In the genomic region with DNA sequence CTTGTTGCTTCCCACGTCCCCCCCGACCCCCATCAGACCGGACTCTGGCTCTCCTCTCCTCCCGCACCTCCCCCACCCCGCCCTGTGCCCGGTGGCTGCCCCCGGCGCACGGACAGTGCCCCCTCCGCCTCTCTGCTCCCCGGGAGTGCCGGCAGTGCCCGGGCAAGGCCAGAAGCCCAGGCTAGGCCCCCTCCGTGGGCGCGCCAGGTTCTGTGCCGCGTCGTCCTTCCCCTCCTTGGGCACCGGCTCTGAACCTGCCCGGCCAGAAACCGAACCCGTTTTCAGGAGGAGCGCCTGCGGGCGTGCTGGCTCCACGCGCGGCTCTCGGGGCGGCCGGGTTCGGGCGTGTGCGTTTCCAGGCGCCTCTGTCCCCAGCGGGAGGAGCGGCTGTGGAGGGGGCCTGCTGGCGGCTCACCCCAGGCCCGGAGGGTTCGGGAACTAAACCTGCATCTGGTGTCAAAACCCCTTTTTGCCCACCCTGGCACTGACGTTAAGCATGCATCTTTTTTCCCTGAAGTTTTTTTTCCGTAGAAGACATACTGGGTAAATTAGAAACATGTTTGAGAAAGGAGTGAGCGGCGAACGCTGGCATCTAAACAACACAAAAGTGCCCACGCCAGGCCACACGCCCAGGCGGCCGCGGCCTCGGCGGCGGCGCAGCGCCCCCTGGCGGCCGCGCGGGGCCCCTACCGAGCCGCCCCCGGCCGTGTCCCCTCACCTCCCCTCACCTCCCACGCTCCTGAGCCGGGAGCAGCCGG, we compare ENCODE assay signal across 8 cellular contexts.
DNase-seq lines count a peak whose midpoint lies in the region; ATAC-seq and TF ChIP-seq lines count a peak whose summit lies in the region.

No MANE protein-coding gene starts in this region.

- peak; percentile 74 for ATAC-seq in GM21381 (IDR thresholded peaks at IDR 0.05; ENCODE audit: unreplicated experiment)
- peak; percentile 91 for ATAC-seq in T-helper 17 cell
- ATAC-seq in upper lobe of right lung, result peak; percentile 91

- no peaks in the 10 kb centered on the region for H3K36me3 Mint-ChIP-seq in T-helper 17 cell (ENCODE audit: low read depth)

- DNase-seq in D341Med (ENCODE audit: low spot score) (peak; percentile 94), KBM-7 (peak; percentile 77), T-helper 17 cell (peak; percentile 52 to 62 (median 57)), amniotic stem cell (lab: John Stamatoyannopoulos, UW) (peak; percentile 51), left ventricle myocardium inferior (peak; percentile 61), posterior vena cava (ENCODE audit: low spot score) (peak; percentile 91), upper lobe of right lung (peak; percentile 86)

- intact Hi-C loops in left ventricle myocardium inferior (cut with micrococcal nuclease), result loop anchor here (5.0 to 10.0 kb wide), 4 partner anchors 130 to 533 kb away; partner anchors contain the start of gene AFTPH
- intact Hi-C loops in posterior vena cava (cut with DNase I), result loop anchor here (2.0 to 10.0 kb wide), 6 partner anchors 100 to 520 kb away; no protein-coding TSS in a partner anchor
- intact Hi-C loops in upper lobe of right lung (cut with DNase I), result loop anchor here (5.0 to 10.0 kb wide), 2 partner anchors 220 to 278 kb away; no protein-coding TSS in a partner anchor

- no peak overlapping the region for H3K27ac Mint-ChIP-seq in T-helper 17 cell

- H3K4me1 ChIP-seq in left ventricle myocardium inferior (peaks cover 24% of the 10 kb centered on the region), upper lobe of right lung (peaks cover 10% of the 10 kb centered on the region)

- H3K4me3 ChIP-seq in left ventricle myocardium inferior, result peak overlapping the region; percentile 76
- H3K4me3 ChIP-seq in upper lobe of right lung, result peak overlapping the region; percentile 78

- H3K9me3 ChIP-seq in T-helper 17 cell (ENCODE audit: control insufficient read depth, low read length, poor library complexity, severe bottlenecking) (no peaks in the 10 kb centered on the region), left ventricle myocardium inferior (replicated peaks) (no peaks in the 10 kb centered on the region), upper lobe of right lung (no peaks in the 10 kb centered on the region)

- H3K27me3 Mint-ChIP-seq in T-helper 17 cell, result peaks cover 17% of the 10 kb centered on the region

- peak; percentile 93 for TF ChIP-seq CTCF in left ventricle myocardium inferior (IDR thresholded peaks at IDR 0.05; ENCODE audit: borderline replicate concordance)
- TF ChIP-seq CTCF in upper lobe of right lung (IDR thresholded peaks at IDR 0.05), result peak; percentile 55

- H3K36me3 ChIP-seq in left ventricle myocardium inferior (no peaks in the 10 kb centered on the region), upper lobe of right lung (no peaks in the 10 kb centered on the region)

- in situ Hi-C loops in KBM-7 (cut with MboI; ENCODE audit: low pct_unique_long_range_greater_than_20kb, low sequenced_read_pairs), result loop anchor here (25.0 kb wide), 1 partner anchor 228 kb away; no protein-coding TSS in a partner anchor

- peak overlapping the region; percentile 84 for H3K27ac ChIP-seq in left ventricle myocardium inferior (replicated peaks)
- H3K27ac ChIP-seq in upper lobe of right lung, result peak overlapping the region; percentile 91

- H3K4me3 Mint-ChIP-seq in T-helper 17 cell, result no peak overlapping the region

- H3K27me3 ChIP-seq in left ventricle myocardium inferior (ENCODE audit: low read depth), result peaks cover 6% of the 10 kb centered on the region
- no peaks in the 10 kb centered on the region for H3K27me3 ChIP-seq in upper lobe of right lung

- H3K4me1 Mint-ChIP-seq in T-helper 17 cell, result peaks cover 3% of the 10 kb centered on the region

Comparison
In these comparisons a context has a peak if more than half of its experiments do, and no peak if none do; other contexts are left out.
1. Peak in every context shown above with its lines: DNase-seq, ATAC-seq, H3K4me3 ChIP-seq and H3K27ac ChIP-seq.